In genomic region chr1:54228638-54229079, GRCh38 we compare ENCODE assay signal across 12 cellular contexts. TPM values are rescaled to one million over a fixed set of nuclear protein-coding genes. Genes with fewer than 3 reads are reported as not detected.
DNase-seq lines count a peak whose midpoint lies in the region; ATAC-seq and TF ChIP-seq lines count a peak whose summit lies in the region.
"Had no signal": no experiment of that assay in that cellular context is flagged by ENCODE, and none has a peak within 500 bp of the region (broad histone marks: within the 10 kb centered on the region; RNA-seq: fewer than 3 reads in every experiment).

No MANE protein-coding gene starts in this region.

- POLR2A ChIA-PET in AG04450 (lab: Yijun Ruan, JAX), result interaction anchor here (1.1 to 1.7 kb wide), 3 partner anchors 8 to 260 kb away, joined by 3 to 5 read pairs (median 4); no protein-coding TSS in a partner anchor
- POLR2A ChIA-PET in HEK293T (lab: Yijun Ruan, JAX), result no interaction called here

- H3K4me3 ChIP-seq in AG04450 (ENCODE audit: low read depth, low read length) (no peak overlapping the region), HUES48 (ENCODE audit: low read depth, low read length) (no peak overlapping the region), dorsolateral prefrontal cortex (no peak overlapping the region), osteoblast (ENCODE audit: insufficient read depth, low read length) (no peak overlapping the region)
- H3K4me3 ChIP-seq: psoas muscle had no signal

- CTCF ChIA-PET in AG04450 (lab: Charles Lee) (no interaction called here), HEK293T (lab: Yijun Ruan, JAX) (interaction anchor here (1.3 to 1.5 kb wide), 2 partner anchors 8 to 261 kb away, joined by 3 to 6 read pairs; no protein-coding TSS in a partner anchor)

- no peaks in the 10 kb centered on the region for H3K79me2 ChIP-seq in osteoblast (ENCODE audit: insufficient read depth, low read length)

- peak overlapping the region; percentile 65 for H3K27ac ChIP-seq in AG04450 (ENCODE audit: low read depth, low read length)
- H3K27ac ChIP-seq in HUES48 (ENCODE audit: low read depth, low read length), result peak overlapping the region; percentile 41
- H3K27ac ChIP-seq in dorsolateral prefrontal cortex, result peak overlapping the region in 44 of 59 donors; percentile 6 to 83 (median 56)
- no peak overlapping the region for H3K27ac ChIP-seq in osteoblast (ENCODE audit: low read depth, low read length)
- H3K27ac ChIP-seq: psoas muscle had no signal

- intact Hi-C loops in dorsolateral prefrontal cortex (cut with DNase I), result no loop called here

- no peak overlapping the region for H3K9ac ChIP-seq in HUES48 (ENCODE audit: low read depth, low read length)

- H3K27me3 ChIP-seq in AG04450 (ENCODE audit: control insufficient read depth, insufficient read depth, low read length) (no peaks in the 10 kb centered on the region), HUES48 (ENCODE audit: control insufficient read depth, insufficient read depth, low read length) (no peaks in the 10 kb centered on the region), dorsolateral prefrontal cortex (no peaks in the 10 kb centered on the region), osteoblast (ENCODE audit: insufficient read depth, low read length) (no peaks in the 10 kb centered on the region)

- H3K4me2 ChIP-seq in osteoblast (ENCODE audit: insufficient read depth, low read length), result no peak overlapping the region

- no peak for TF ChIP-seq CTCF in AG04450 (IDR thresholded peaks at IDR 0.05; ENCODE audit: low read depth, low read length)
- TF ChIP-seq CTCF in dorsolateral prefrontal cortex (IDR thresholded peaks at IDR 0.05 in 54 of 56, conservative IDR thresholded peaks at IDR 0.05 in 2 of 56; ENCODE audit: low read depth in 1 of 56, partially characterized antibody in 56 of 56), result no peak
- no peak for TF ChIP-seq CTCF in osteoblast (IDR thresholded peaks at IDR 0.05; ENCODE audit: extremely low read depth, low read depth, low read length)

- H3K4me1 ChIP-seq in HUES48 (ENCODE audit: control insufficient read depth, insufficient read depth, low read length), result peaks cover 4% of the 10 kb centered on the region; the same call in 1 of the 2 replicates
- peaks cover 16% of the 10 kb centered on the region for H3K4me1 ChIP-seq in osteoblast (ENCODE audit: insufficient read depth, low read length)
- H3K4me1 ChIP-seq: psoas muscle had no signal

- H4K20me1 ChIP-seq in osteoblast (ENCODE audit: insufficient read depth, low read length), result no peaks in the 10 kb centered on the region

- H2AFZ ChIP-seq in osteoblast (ENCODE audit: low read length), result no peak overlapping the region

- H3K36me3 ChIP-seq in HUES48 (ENCODE audit: control insufficient read depth, insufficient read depth, low read length) (peaks cover 9% of the 10 kb centered on the region), osteoblast (ENCODE audit: insufficient read depth, low read length) (no peaks in the 10 kb centered on the region)

- H3K9me3 ChIP-seq in AG04450 (ENCODE audit: control insufficient read depth, insufficient read depth, low read length) (no peaks in the 10 kb centered on the region; the same call in 1 of the 2 replicates), HUES48 (ENCODE audit: control insufficient read depth, insufficient read depth, low read length) (no peaks in the 10 kb centered on the region), osteoblast (ENCODE audit: low read depth, low read length) (no peaks in the 10 kb centered on the region)
- H3K9me3 ChIP-seq: psoas muscle had no signal

- no peak for DNase-seq in AG04450 (ENCODE audit: low read depth, low spot score)
- DNase-seq in dorsolateral prefrontal cortex, result no peak
- peak; percentile 80 for DNase-seq in osteoblast (ENCODE audit: insufficient read length, low spot score, missing footprints)
- no peak for DNase-seq in SHP77 treated with DMSO at 0.1 percent for 48 hours (lab: John Stamatoyannopoulos, UW)
- DNase-seq in SKM-1 (lab: John Stamatoyannopoulos, UW; ENCODE audit: unreplicated experiment), result no peak
- no peak for DNase-seq in HEK293T (ENCODE audit: extremely low spot score)
- DNase-seq: effector memory CD4-positive, alpha-beta T cell; hippocampal formation; NCI-H1417; psoas muscle had no signal

- ATAC-seq in HG03097 (IDR thresholded peaks at IDR 0.05; ENCODE audit: low FRiP score, unreplicated experiment), result no peak

TF ChIP-seq in HEK293T, 16 proteins besides CTCF, POLR2A, EP300 and RAD21:
- TF ChIP-seq ARNT (IDR thresholded peaks at IDR 0.05) (no peak), CTBP1 (IDR thresholded peaks at IDR 0.05; ENCODE audit: borderline replicate concordance) (no peak), LEF1 (IDR thresholded peaks at IDR 0.05; ENCODE audit: borderline replicate concordance) (no peak), BHLHE40 (IDR thresholded peaks at IDR 0.05; ENCODE audit: borderline replicate concordance) (no peak), ELF4 (IDR thresholded peaks at IDR 0.05) (no peak), FOXK2 (IDR thresholded peaks at IDR 0.05) (no peak), L3MBTL2 (conservative IDR thresholded peaks at IDR 0.05) (no peak), FOXA1 (IDR thresholded peaks at IDR 0.05) (no peak), PKNOX1 (IDR thresholded peaks at IDR 0.05) (no peak), ZNF384 (IDR thresholded peaks at IDR 0.05) (no peak), SP1 (IDR thresholded peaks at IDR 0.05) (no peak), FOXM1 (IDR thresholded peaks at IDR 0.05; ENCODE audit: borderline replicate concordance) (no peak), NFRKB (IDR thresholded peaks at IDR 0.05) (no peak), SUZ12 (IDR thresholded peaks at IDR 0.05) (no peak), HDGF (IDR thresholded peaks at IDR 0.05; ENCODE audit: borderline replicate concordance) (no peak), TARDBP (IDR thresholded peaks at IDR 0.05) (no peak)

RNA-seq across cellular contexts. Expression of gene MRPL37, which starts 28.7 kb away (rescaled TPM):
- polyA plus RNA-seq in AG04450 (2011; rRNA removed), result 16.6 and 27.9 TPM in 2 replicates
- polyA minus RNA-seq in AG04450 (2011; rRNA and poly(A)+ RNA removed), result 12.1 and 13.5 TPM in 2 replicates
- total RNA-seq in dorsolateral prefrontal cortex (10 to 100 TPM; 33.5 to 66.9 (median 49.5) TPM), osteoblast (88.7 and 96.7 TPM in 2 replicates)

RNA-seq across cellular contexts. Expression of gene CYB5RL, which starts 28.8 kb away (rescaled TPM):
- polyA plus RNA-seq in AG04450 (2011; rRNA removed), result 4.0 and 4.1 TPM in 2 replicates
- 3.8 and 5.9 TPM in 2 replicates for polyA minus RNA-seq in AG04450 (2011; rRNA and poly(A)+ RNA removed)
- total RNA-seq in dorsolateral prefrontal cortex (10 to 100 TPM in 34 of 120 experiments, 1 to 10 TPM in 86; 3.6 to 19.4 (median 8.7) TPM), osteoblast (10.3 and 11.6 TPM in 2 replicates)
